31 cellular contexts compared by ENCODE assay signal in the genomic region with DNA sequence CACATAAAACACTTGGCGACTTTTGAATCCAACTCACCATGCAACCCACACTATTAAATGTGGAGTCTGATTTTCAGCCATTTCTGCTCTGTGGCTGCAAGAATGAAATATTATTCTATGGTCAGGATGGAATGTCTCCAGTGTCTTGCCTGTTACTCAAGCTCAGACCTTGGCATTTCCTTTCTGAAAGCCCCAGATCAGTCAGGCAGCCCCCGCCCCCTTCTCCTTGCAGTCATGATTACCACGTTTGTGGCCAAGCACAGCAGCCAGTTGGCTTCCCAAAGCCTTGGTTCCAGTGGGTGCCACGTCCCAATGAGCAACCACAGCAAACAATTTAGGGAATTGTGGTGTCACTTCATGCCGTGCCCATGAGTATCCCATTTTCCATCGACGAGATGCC. TPM values are rescaled to one million over a fixed set of nuclear protein-coding genes. Genes with fewer than 3 reads are reported as not detected.
A peak's percentile ranks its signal among the peaks of the same experiment; 100 is the strongest.
DNase-seq lines count a peak whose midpoint lies in the region; ATAC-seq, FAIRE-seq and TF ChIP-seq lines count a peak whose summit lies in the region.
"Had no signal": no experiment of that assay in that cellular context is flagged by ENCODE, and none has a peak within 500 bp of the region (broad histone marks: within the 10 kb centered on the region; RNA-seq: fewer than 3 reads in every experiment).

No MANE protein-coding gene starts in this region.

- DNase-seq in activated CD8-positive, alpha-beta memory T cell treated with anti-CD3 and anti-CD28 coated beads, Interleukin-2, amount 50 U/mL, for 48 hours: peak; percentile 32
- no peak for DNase-seq in activated CD8-positive, alpha-beta memory T cell treated with anti-CD3 and anti-CD28 coated beads, Interleukin-2, amount 50 U/mL, for 4 hours
- DNase-seq in astrocyte of the hippocampus (ENCODE audit: low read depth, low spot score): peak; percentile 62
- peak; percentile 86 for DNase-seq in iris pigment epithelial cell (ENCODE audit: low read depth)
- DNase-seq in stromal cell of bone marrow (ENCODE audit: low read depth): peak; percentile 82
- DNase-seq in GM12891 (ENCODE audit: insufficient read length, low spot score): no peak
- DNase-seq in prostate gland (ENCODE audit: low spot score): no peak
- DNase-seq: activated CD4-positive, alpha-beta T cell treated with anti-CD3 and anti-CD28 coated beads, Interleukin-2, amount 10 ng/mL, durations not matched to agents 24 days and 14 days; anterior cingulate cortex; DMS153; endodermal cell; hypothalamus; Karpas-422; kidney; NCI-H1417 treated with DMSO at 0.1 percent for 48 hours; NCI-H2171 treated with DMSO at 0.1 percent for 48 hours; NCI-H774; OCI-M1; SHP77 treated with DMSO at 0.1 percent for 48 hours; small intestine; stimulated activated CD4-positive, alpha-beta T cell treated with anti-CD3 and anti-CD28 coated beads, Interleukin-4, amount 100 ng/mL, for 4 hours; T-cell had no signal

- H3K27ac ChIP-seq in prostate gland: no peak overlapping the region
- H3K27ac ChIP-seq: suprapubic skin, vagina had no signal

- no peak for ATAC-seq in GM18868 (IDR thresholded peaks at IDR 0.05; ENCODE audit: unreplicated experiment)
- ATAC-seq: T-cell had no signal

- TF ChIP-seq POLR2A in GM12891 (IDR thresholded peaks at IDR 0.05; ENCODE audit: low read depth, low read length) (no peak), prostate gland (IDR thresholded peaks at IDR 0.05) (no peak)

- H3K27me3 ChIP-seq in prostate gland (replicated peaks; ENCODE audit: insufficient read depth): no peaks in the 10 kb centered on the region
- H3K27me3 ChIP-seq: vagina had no signal

- intact Hi-C loops in prostate gland (cut with DNase I): no loop called here

- H3K4me3 ChIP-seq in prostate gland: no peak overlapping the region
- H3K4me3 ChIP-seq: suprapubic skin, vagina had no signal

- no peak for FAIRE-seq in GM12891 (lab: Jason Lieb, UNC)
- FAIRE-seq: A204.1, HTR-8/SVneo, kidney, small intestine had no signal

- H3K9me3 ChIP-seq in prostate gland: no peaks in the 10 kb centered on the region
- H3K9me3 ChIP-seq: suprapubic skin, vagina had no signal

- H3K4me1 ChIP-seq in prostate gland (replicated peaks): no peaks in the 10 kb centered on the region
- H3K4me1 ChIP-seq: suprapubic skin, vagina had no signal

- WGBS in prostate gland: 70% methylated on average over 7 of the region's 7 CpGs

- H3K36me3 ChIP-seq in prostate gland: no peaks in the 10 kb centered on the region
- H3K36me3 ChIP-seq: suprapubic skin, vagina had no signal

- TF ChIP-seq CTCF in prostate gland (IDR thresholded peaks at IDR 0.05): no peak

TF ChIP-seq in GM12891, 5 proteins besides CTCF, POLR2A, EP300 and RAD21:
- TF ChIP-seq PAX5 (IDR thresholded peaks at IDR 0.05; ENCODE audit: insufficient read depth, low read length, severe bottlenecking): no peak
- no peak for TF ChIP-seq POU2F2 (IDR thresholded peaks at IDR 0.05; ENCODE audit: low read depth, low read length)
- no peak for TF ChIP-seq POLR2AphosphoS5 (IDR thresholded peaks at IDR 0.05; ENCODE audit: low read depth, low read length)
- no peak for TF ChIP-seq SPI1 (IDR thresholded peaks at IDR 0.05; ENCODE audit: low read depth, low read length)
- TF ChIP-seq TAF1 (IDR thresholded peaks at IDR 0.05; ENCODE audit: low read depth, low read length): no peak

RNA-seq across cellular contexts. Expression of a gene that starts 9.8 kb away (rescaled TPM):
- polyA plus RNA-seq in GM12891 (2012; ENCODE audit: low read depth, missing spikeins): not detected
- total RNA-seq in prostate gland: 10 to 100 TPM in 1 of 2 donors, not detected in 1; 19.7 TPM
- total RNA-seq: activated CD4-positive, alpha-beta T cell treated with anti-CD3 and anti-CD28 coated beads, Interleukin-2, amount 10 ng/mL, durations not matched to agents 24 days and 14 days; cerebellum; endodermal cell; kidney; lung microvascular endothelial cell; progenitor cell of endocrine pancreas; T-cell; vagina had no signal
- polyA plus RNA-seq: CD14-positive monocyte, small intestine had no signal

RNA-seq across cellular contexts. Expression of a gene that starts 14.9 kb away (rescaled TPM):
- not detected for polyA plus RNA-seq in GM12891 (2012; ENCODE audit: low read depth, missing spikeins)
- not detected for total RNA-seq in prostate gland
- total RNA-seq: activated CD4-positive, alpha-beta T cell treated with anti-CD3 and anti-CD28 coated beads, Interleukin-2, amount 10 ng/mL, durations not matched to agents 24 days and 14 days; cerebellum; endodermal cell; kidney; lung microvascular endothelial cell; progenitor cell of endocrine pancreas; suprapubic skin; T-cell; vagina had no signal
- polyA plus RNA-seq: CD14-positive monocyte, small intestine had no signal

RNA-seq across cellular contexts. Expression of a gene that starts 25.4 kb away (rescaled TPM):
- not detected for polyA plus RNA-seq in GM12891 (2012; ENCODE audit: low read depth, missing spikeins)
- total RNA-seq in prostate gland: 1 to 10 TPM in 1 of 2 donors, not detected in 1; 3.0 TPM
- total RNA-seq: activated CD4-positive, alpha-beta T cell treated with anti-CD3 and anti-CD28 coated beads, Interleukin-2, amount 10 ng/mL, durations not matched to agents 24 days and 14 days; cerebellum; endodermal cell; kidney; lung microvascular endothelial cell; progenitor cell of endocrine pancreas; T-cell; vagina had no signal
- polyA plus RNA-seq: CD14-positive monocyte, small intestine had no signal

RNA-seq across cellular contexts. Expression of a gene that starts 35.7 kb away (rescaled TPM):
- 52.9 TPM for polyA plus RNA-seq in GM12891 (2012; ENCODE audit: low read depth, missing spikeins)
- 10 to 100 TPM; 55.6 to 55.9 TPM for total RNA-seq in prostate gland

RNA-seq across cellular contexts. Expression of a gene that starts 56.6 kb away (rescaled TPM):
- 0.10 TPM for polyA plus RNA-seq in GM12891 (2012; ENCODE audit: low read depth, missing spikeins)
- total RNA-seq in prostate gland: 10 to 100 TPM; 15.3 to 41.9 TPM

Comparison
In these comparisons a context has a peak if more than half of its experiments do, and no peak if none do; other contexts are left out.
1. DNase-seq: peak in activated CD8-positive, alpha-beta memory T cell treated with anti-CD3 and anti-CD28 coated beads, Interleukin-2, amount 50 U/mL, for 48 hours (single experiment), astrocyte of the hippocampus (single experiment), iris pigment epithelial cell (single experiment) and stromal cell of bone marrow (single experiment); none in activated CD8-positive, alpha-beta memory T cell treated with anti-CD3 and anti-CD28 coated beads, Interleukin-2, amount 50 U/mL, for 4 hours (single experiment), GM12891 (single experiment) and prostate gland (single experiment).